25 cellular contexts compared by ENCODE assay signal in genomic region chr18:62458868-62459716, GRCh38.
DNase-seq lines count a peak whose midpoint lies in the region; ATAC-seq lines count a peak whose summit lies in the region.
"Had no signal": no experiment of that assay in that cellular context is flagged by ENCODE, and none has a peak within 500 bp of the region (broad histone marks: within the 10 kb centered on the region; RNA-seq: fewer than 3 reads in every experiment).

No MANE protein-coding gene starts in this region.

- peak overlapping the region in 1 of 5 donors; percentile 22 for H3K4me3 ChIP-seq in subcutaneous abdominal adipose tissue (ENCODE audit: low read depth in 1 of 5, low read length in 5 of 5)
- H3K4me3 ChIP-seq: left lung, MG63, prostate gland, tibial artery had no signal

- intact Hi-C loops in left ventricle myocardium superior (cut with micrococcal nuclease): no loop called here

- peak overlapping the region in 2 of 5 donors; percentile 51 to 56 for H3K9ac ChIP-seq in subcutaneous abdominal adipose tissue (ENCODE audit: low read length in 5 of 5)

- no peaks in the 10 kb centered on the region for H3K27me3 ChIP-seq in subcutaneous abdominal adipose tissue (ENCODE audit: control insufficient read depth in 5 of 5, insufficient read depth in 4 of 5, low read length in 5 of 5)
- H3K27me3 ChIP-seq: left lung, MG63, neutrophil, tibial artery had no signal

- peak overlapping the region; percentile 83 for H3K27ac ChIP-seq in subcutaneous abdominal adipose tissue (ENCODE audit: low read depth, low read length)
- H3K27ac ChIP-seq: left lung, neutrophil, prostate gland, tibial artery had no signal

- H3K4me1 ChIP-seq in subcutaneous abdominal adipose tissue (ENCODE audit: control insufficient read depth in 5 of 5, insufficient read depth in 5 of 5, low read length in 5 of 5): peaks cover 0 to 51% (median 25%) of the 10 kb centered on the region in 5 donors
- H3K4me1 ChIP-seq: prostate gland, tibial artery had no signal

- DNase-seq in NCI-H510A treated with DMSO at 0.1 percent for 48 hours (lab: John Stamatoyannopoulos, UW) (peak; percentile 49), NCI-H510A (lab: John Stamatoyannopoulos, UW) (no peak), NCI-H69 (lab: John Stamatoyannopoulos, UW) (peak; percentile 41), left ventricle myocardium superior (peak; percentile 78), NK-92 (lab: John Stamatoyannopoulos, UW; ENCODE audit: unreplicated experiment) (no peak), cerebellar cortex (ENCODE audit: low spot score) (no peak)
- DNase-seq: activated CD4-positive, CD25-positive, alpha-beta regulatory T cell treated with anti-CD3 and anti-CD28 coated beads, Interleukin-2, amount 50 U/mL, for 72 hours; activated CD8-positive, alpha-beta T cell treated with anti-CD3 and anti-CD28 coated beads, Interleukin-2, amount 10 ng/mL, durations not matched to agents 7 days and 5 days; activated naive CD8-positive, alpha-beta T cell treated with anti-CD3 and anti-CD28 coated beads for 36 hours; GDM1; hippocampal formation; KBM-7; left lung; MG63; naive B cell; NCI-H1105 treated with DMSO at 0.1 percent for 48 hours; NCI-H774; OCI-M1; T-helper 17 cell; tibial artery had no signal

- ATAC-seq in left ventricle myocardium superior: peak; percentile 96
- ATAC-seq in GM21529 (IDR thresholded peaks at IDR 0.05; ENCODE audit: unreplicated experiment): no peak
- ATAC-seq: activated CD8-positive, alpha-beta T cell treated with anti-CD3 and anti-CD28 coated beads, Interleukin-2, amount 10 ng/mL, durations not matched to agents 7 days and 5 days; left lung; SK-N-SH treated with all-trans-retinoic acid at 6 μM for 48 hours; T-helper 17 cell had no signal

- no peaks in the 10 kb centered on the region for H3K36me3 ChIP-seq in subcutaneous abdominal adipose tissue (ENCODE audit: control insufficient read depth in 5 of 5, insufficient read depth in 5 of 5, low read length in 5 of 5)
- H3K36me3 ChIP-seq: left lung, MG63, neutrophil, prostate gland, tibial artery had no signal

- no peaks in the 10 kb centered on the region for H3K9me3 ChIP-seq in subcutaneous abdominal adipose tissue (ENCODE audit: control insufficient read depth in 5 of 5, low read length in 5 of 5)
- H3K9me3 ChIP-seq: left lung, MG63, neutrophil, prostate gland, tibial artery had no signal

Comparison
In these comparisons a context has a peak if more than half of its experiments do, and no peak if none do; other contexts are left out.
1. DNase-seq: peak in NCI-H510A treated with DMSO at 0.1 percent for 48 hours (single experiment), NCI-H69 (single experiment) and left ventricle myocardium superior (single experiment); none in NCI-H510A (single experiment), NK-92 (single experiment) and cerebellar cortex (single experiment).